In genomic region chr1:40064797-40065492, GRCh38 we compare ENCODE assay signal across 9 cellular contexts. TPM values are rescaled to one million over a fixed set of nuclear protein-coding genes. Genes with fewer than 3 reads are reported as not detected.
DNase-seq lines count a peak whose midpoint lies in the region; ATAC-seq and TF ChIP-seq lines count a peak whose summit lies in the region.
"Had no signal": no experiment of that assay in that cellular context is flagged by ENCODE, and none has a peak within 500 bp of the region (broad histone marks: within the 10 kb centered on the region; RNA-seq: fewer than 3 reads in every experiment).

No MANE protein-coding gene starts in this region.

- H3K27ac Mint-ChIP-seq in immature natural killer cell: peak overlapping the region; percentile 72 to 92 (median 82)

- H3K9me3 ChIP-seq in PC-3 (ENCODE audit: low read length): no peaks in the 10 kb centered on the region

- H3K4me3 ChIP-seq in coronary artery (no peak overlapping the region), PC-3 (ENCODE audit: low read length) (no peak overlapping the region)

- no peak for ATAC-seq in GM18505 (IDR thresholded peaks at IDR 0.05; ENCODE audit: unreplicated experiment)
- peak; percentile 82 for ATAC-seq in GM21786 (IDR thresholded peaks at IDR 0.05; ENCODE audit: unreplicated experiment)
- no peak for ATAC-seq in PC-3

- BruUV-seq in PC-3 (replicated peaks; lab: Mats Ljungman, UMichigan): no TSS peak

- H3K27ac ChIP-seq in coronary artery (peak overlapping the region in 1 of 2 donors; percentile 20), PC-3 (ENCODE audit: low read length) (no peak overlapping the region)

- intact Hi-C loops in PC-3 (cut with micrococcal nuclease): no loop called here

- H3K9ac ChIP-seq in PC-3 (ENCODE audit: low read length): no peak overlapping the region

- H3K9me3 Mint-ChIP-seq in immature natural killer cell: no peaks in the 10 kb centered on the region

- H2AFZ ChIP-seq in PC-3 (ENCODE audit: low read length): no peak overlapping the region

- no peak overlapping the region for H3K4me2 ChIP-seq in PC-3 (ENCODE audit: low read length)

- POLR2A ChIA-PET in PC-3 (lab: Charles Lee; ENCODE audit: unreplicated experiment): no interaction called here

- CTCF ChIA-PET in PC-3 (lab: Charles Lee): no interaction called here

- peaks cover 60 to 74% of the 10 kb centered on the region in 2 donors for H3K4me1 Mint-ChIP-seq in immature natural killer cell

- no peaks in the 10 kb centered on the region for H3F3A ChIP-seq in PC-3 (ENCODE audit: low read length, unreplicated experiment)

- TF ChIP-seq CTCF in coronary artery (IDR thresholded peaks at IDR 0.05): no peak
- TF ChIP-seq CTCF in PC-3 (conservative IDR thresholded peaks at IDR 0.05; ENCODE audit: low read depth, low read length): no peak

- no peaks in the 10 kb centered on the region for H3K9me2 ChIP-seq in PC-3 (replicated peaks; ENCODE audit: low read length)

- H3K36me3 ChIP-seq in PC-3 (ENCODE audit: low read depth, low read length): peaks cover 80% of the 10 kb centered on the region

- H3K27me3 Mint-ChIP-seq in immature natural killer cell (ENCODE audit: low read depth in 3 of 3): no peaks in the 10 kb centered on the region

- peaks cover 9% of the 10 kb centered on the region for H3K4me1 ChIP-seq in PC-3 (ENCODE audit: insufficient read depth, low read length)

- DNase-seq in NOMO-1 (lab: John Stamatoyannopoulos, UW; ENCODE audit: unreplicated experiment in 2 of 2): peak; percentile 86 to 95
- DNase-seq in immature natural killer cell: no peak
- no peak for DNase-seq in coronary artery (ENCODE audit: low spot score)
- no peak for DNase-seq in PC-3
- DNase-seq in cerebellar nuclear complex (lab: John Stamatoyannopoulos, UW): no peak
- DNase-seq in dedifferentiated amniotic fluid mesenchymal stem cell (ENCODE audit: extremely low spot score): no peak
- DNase-seq: HCEC 1CT had no signal

- H3K36me3 Mint-ChIP-seq in immature natural killer cell: peaks cover 32 to 71% (median 56%) of the 10 kb centered on the region in 3 donors

- no peaks in the 10 kb centered on the region for H3K27me3 ChIP-seq in PC-3 (ENCODE audit: low read length)

- no peaks in the 10 kb centered on the region; the same call in 1 of the 2 replicates for H3K79me2 ChIP-seq in PC-3 (ENCODE audit: low read length)

- TF ChIP-seq POLR2A in GM18505 (IDR thresholded peaks at IDR 0.05; ENCODE audit: borderline replicate concordance, extremely low read depth, insufficient read depth, insufficient read length): peak; percentile 26

- H4K20me1 ChIP-seq in PC-3 (ENCODE audit: low read length): peaks cover 4% of the 10 kb centered on the region

- H3K4me3 Mint-ChIP-seq in immature natural killer cell: no peak overlapping the region

RNA-seq across cellular contexts. Expression of gene CAP1, which starts 24.4 kb away (rescaled TPM):
- 1,000 to 10,000 TPM in 1 of 3 donors, 100 to 1,000 TPM in 2; 766 to 1,293 (median 950) TPM for polyA plus RNA-seq in immature natural killer cell
- total RNA-seq in PC-3 (2014; rRNA removed): 214 and 243 TPM in 2 replicates

RNA-seq across cellular contexts. Expression of gene PPT1, which starts 32.1 kb away (rescaled TPM):
- polyA plus RNA-seq in immature natural killer cell: 100 to 1,000 TPM in 2 of 3 donors, 10 to 100 TPM in 1; 76.2 to 160 (median 128) TPM
- total RNA-seq in PC-3 (2014; rRNA removed): 63.9 and 72.9 TPM in 2 replicates

Comparison
In these comparisons a context has a peak if more than half of its experiments do, and no peak if none do; other contexts are left out.
1. DNase-seq: peak in NOMO-1 (2 of 2); none in immature natural killer cell (0 of 3), coronary artery (single experiment), PC-3 (single experiment), cerebellar nuclear complex (0 of 2) and dedifferentiated amniotic fluid mesenchymal stem cell (single experiment).